Comparison of ENCODE assay signal across 1 cellular context in the genomic region with DNA sequence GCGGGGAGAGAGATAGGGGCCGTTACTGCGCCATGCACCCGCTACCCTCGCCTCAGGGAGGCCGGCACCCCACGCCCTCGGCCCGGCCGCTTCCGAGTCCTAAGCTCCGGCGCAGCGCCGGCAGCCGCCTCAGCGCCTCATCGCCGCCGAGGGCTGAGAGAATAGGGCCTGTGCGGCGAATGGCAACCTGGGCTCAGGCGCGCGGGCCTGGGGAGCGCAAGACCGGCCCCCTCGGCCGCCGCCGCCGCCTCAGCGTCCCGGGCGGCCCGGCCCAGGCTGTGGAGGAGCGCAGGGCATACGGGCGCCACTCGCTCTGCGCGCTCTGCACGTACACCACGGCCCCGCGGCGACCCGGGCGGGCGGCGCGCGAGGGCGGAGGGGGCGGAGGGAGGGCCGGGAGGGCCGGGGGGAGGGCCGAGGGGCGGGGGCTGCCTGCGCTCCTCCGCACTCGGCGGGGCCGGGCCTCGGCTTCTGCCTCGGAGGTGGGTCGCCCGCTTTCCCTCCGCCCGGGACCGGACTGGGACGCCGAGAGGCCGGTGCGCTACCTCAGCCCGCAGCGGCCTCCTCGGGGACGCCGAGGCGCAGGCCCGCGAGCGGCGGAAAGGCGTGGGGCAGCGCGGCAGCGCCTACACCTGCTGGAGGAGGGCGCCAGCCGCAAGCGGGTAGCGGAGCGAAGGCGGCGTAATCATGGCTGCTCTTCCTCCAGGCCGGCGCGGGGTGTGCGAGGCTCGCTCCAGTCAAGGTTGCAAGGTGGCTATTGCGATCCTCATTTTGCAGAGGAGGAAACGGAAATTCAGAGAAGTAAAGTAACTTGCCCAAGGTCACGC.
TF ChIP-seq lines count a peak whose summit lies in the region.

A gene (minus strand): TSS at position 317 of the 827 bp plus-strand sequence. CDS start 399 bp downstream, outside the sequence.

TF ChIP-seq in HEK293, 187 proteins besides CTCF, POLR2A, EP300 and RAD21 (continued from another document and continues in another):
- TF ChIP-seq, protein P1, sequence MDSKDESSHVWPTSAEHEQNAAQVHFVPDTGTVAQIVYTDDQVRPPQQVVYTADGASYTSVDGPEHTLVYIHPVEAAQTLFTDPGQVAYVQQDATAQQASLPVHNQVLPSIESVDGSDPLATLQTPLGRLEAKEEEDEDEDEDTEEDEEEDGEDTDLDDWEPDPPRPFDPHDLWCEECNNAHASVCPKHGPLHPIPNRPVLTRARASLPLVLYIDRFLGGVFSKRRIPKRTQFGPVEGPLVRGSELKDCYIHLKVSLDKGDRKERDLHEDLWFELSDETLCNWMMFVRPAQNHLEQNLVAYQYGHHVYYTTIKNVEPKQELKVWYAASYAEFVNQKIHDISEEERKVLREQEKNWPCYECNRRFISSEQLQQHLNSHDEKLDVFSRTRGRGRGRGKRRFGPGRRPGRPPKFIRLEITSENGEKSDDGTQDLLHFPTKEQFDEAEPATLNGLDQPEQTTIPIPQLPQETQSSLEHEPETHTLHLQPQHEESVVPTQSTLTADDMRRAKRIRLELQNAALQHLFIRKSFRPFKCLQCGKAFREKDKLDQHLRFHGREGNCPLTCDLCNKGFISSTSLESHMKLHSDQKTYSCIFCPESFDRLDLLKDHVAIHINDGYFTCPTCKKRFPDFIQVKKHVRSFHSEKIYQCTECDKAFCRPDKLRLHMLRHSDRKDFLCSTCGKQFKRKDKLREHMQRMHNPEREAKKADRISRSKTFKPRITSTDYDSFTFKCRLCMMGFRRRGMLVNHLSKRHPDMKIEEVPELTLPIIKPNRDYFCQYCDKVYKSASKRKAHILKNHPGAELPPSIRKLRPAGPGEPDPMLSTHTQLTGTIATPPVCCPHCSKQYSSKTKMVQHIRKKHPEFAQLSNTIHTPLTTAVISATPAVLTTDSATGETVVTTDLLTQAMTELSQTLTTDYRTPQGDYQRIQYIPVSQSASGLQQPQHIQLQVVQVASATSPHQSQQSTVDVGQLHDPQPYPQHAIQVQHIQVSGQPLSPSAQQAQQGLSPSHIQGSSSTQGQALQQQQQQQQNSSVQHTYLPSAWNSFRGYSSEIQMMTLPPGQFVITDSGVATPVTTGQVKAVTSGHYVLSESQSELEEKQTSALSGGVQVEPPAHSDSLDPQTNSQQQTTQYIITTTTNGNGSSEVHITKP (tag by site-specific recombination; IDR thresholded peaks at IDR 0.05) = peak; percentile 74
- TF ChIP-seq ZNF768 (tag by site-specific recombination; IDR thresholded peaks at IDR 0.05) (peak; percentile 68; the same call in 1 of the 2 replicates), ZNF24 (tag by site-specific recombination; IDR thresholded peaks at IDR 0.05) (peak; percentile 92), ZNF10 (tag by site-specific recombination; IDR thresholded peaks at IDR 0.05) (peak; percentile 78), ZSCAN16 (tag by site-specific recombination; IDR thresholded peaks at IDR 0.05) (peak; percentile 90; the same call in 1 of the 2 replicates), ZNF16 (tag by site-specific recombination; IDR thresholded peaks at IDR 0.05; ENCODE audit: low read depth) (peak; percentile 37; the same call in 1 of the 2 replicates), SCRT1 (tag by site-specific recombination; IDR thresholded peaks at IDR 0.05; ENCODE audit: borderline replicate concordance) (no peak), ZBTB48 (tag by site-specific recombination; IDR thresholded peaks at IDR 0.05) (peak; percentile 60; the same call in 1 of the 2 replicates), SP3 (tag by site-specific recombination; IDR thresholded peaks at IDR 0.05) (peak; percentile 71), ZNF341 (tag by site-specific recombination; IDR thresholded peaks at IDR 0.05; ENCODE audit: low read depth) (peak; percentile 85), FEZF1 (tag by site-specific recombination; IDR thresholded peaks at IDR 0.05) (peak; percentile 66), ZNF514 (tag by site-specific recombination; IDR thresholded peaks at IDR 0.05) (no peak), ZNF132 (tag by site-specific recombination; IDR thresholded peaks at IDR 0.05; ENCODE audit: borderline replicate concordance) (no peak), ZNF394 (tag by site-specific recombination; IDR thresholded peaks at IDR 0.05; ENCODE audit: borderline replicate concordance) (peak; percentile 81; the same call in 1 of the 2 replicates), ZFP69B (tag by site-specific recombination; IDR thresholded peaks at IDR 0.05) (peak; percentile 76), ZBTB1 (tag by site-specific recombination; IDR thresholded peaks at IDR 0.05) (peak; percentile 34; the same call in 1 of the 2 replicates), IKZF3 (tag by site-specific recombination; IDR thresholded peaks at IDR 0.05) (peak; percentile 72; the same call in 1 of the 2 replicates), ZNF629 (tag by site-specific recombination; IDR thresholded peaks at IDR 0.05) (peak; percentile 87), ZBTB8A (tag by site-specific recombination; IDR thresholded peaks at IDR 0.05) (peak; percentile 98), ZNF600 (tag by site-specific recombination; IDR thresholded peaks at IDR 0.05) (peak; percentile 98), ZNF596 (tag by site-specific recombination; IDR thresholded peaks at IDR 0.05) (peak; percentile 69), MYNN (tag by site-specific recombination; IDR thresholded peaks at IDR 0.05; ENCODE audit: borderline replicate concordance) (0 out of 2 replicates have a peak, but pooled peaks have one; percentile 38), MZF1 (tag by site-specific recombination; IDR thresholded peaks at IDR 0.05; ENCODE audit: borderline replicate concordance) (peak; percentile 53; the same call in 1 of the 2 replicates), ZNF366 (tag by site-specific recombination; conservative IDR thresholded peaks at IDR 0.05) (peak; percentile 73), ZNF792 (tag by site-specific recombination; IDR thresholded peaks at IDR 0.05) (peak; percentile 64; the same call in 1 of the 2 replicates), ZNF561 (tag by site-specific recombination; IDR thresholded peaks at IDR 0.05; ENCODE audit: borderline replicate concordance) (peak; percentile 96), ZNF324 (tag by site-specific recombination; IDR thresholded peaks at IDR 0.05) (peak; percentile 80), HOXD13 (CRISPR knock-in tag; IDR thresholded peaks at IDR 0.05; ENCODE audit: borderline replicate concordance) (no peak), KLF10 (tag by site-specific recombination; IDR thresholded peaks at IDR 0.05) (peak; percentile 45; the same call in 1 of the 2 replicates), ZNF560 (tag by site-specific recombination; IDR thresholded peaks at IDR 0.05; ENCODE audit: borderline replicate concordance) (no peak), SCRT2 (tag by site-specific recombination; IDR thresholded peaks at IDR 0.05) (peak; percentile 85), ZNF76 (tag by site-specific recombination; IDR thresholded peaks at IDR 0.05; ENCODE audit: borderline replicate concordance, low read depth) (peak; percentile 81; the same call in 1 of the 2 replicates), ZNF610 (tag by site-specific recombination; IDR thresholded peaks at IDR 0.05; ENCODE audit: borderline replicate concordance) (peak; percentile 83), KLF16 (tag by site-specific recombination; IDR thresholded peaks at IDR 0.05) (peak; percentile 91), YY1 (tag by site-specific recombination; IDR thresholded peaks at IDR 0.05) (peak; percentile 97), ZEB2 (tag by site-specific recombination; IDR thresholded peaks at IDR 0.05) (peak; percentile 96)
- TF ChIP-seq, protein P2, sequence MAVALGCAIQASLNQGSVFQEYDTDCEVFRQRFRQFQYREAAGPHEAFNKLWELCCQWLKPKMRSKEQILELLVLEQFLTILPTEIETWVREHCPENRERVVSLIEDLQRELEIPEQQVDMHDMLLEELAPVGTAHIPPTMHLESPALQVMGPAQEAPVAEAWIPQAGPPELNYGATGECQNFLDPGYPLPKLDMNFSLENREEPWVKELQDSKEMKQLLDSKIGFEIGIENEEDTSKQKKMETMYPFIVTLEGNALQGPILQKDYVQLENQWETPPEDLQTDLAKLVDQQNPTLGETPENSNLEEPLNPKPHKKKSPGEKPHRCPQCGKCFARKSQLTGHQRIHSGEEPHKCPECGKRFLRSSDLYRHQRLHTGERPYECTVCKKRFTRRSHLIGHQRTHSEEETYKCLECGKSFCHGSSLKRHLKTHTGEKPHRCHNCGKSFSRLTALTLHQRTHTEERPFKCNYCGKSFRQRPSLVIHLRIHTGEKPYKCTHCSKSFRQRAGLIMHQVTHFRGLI (tag by site-specific recombination; IDR thresholded peaks at IDR 0.05) = peak; percentile 50; the same call in 1 of the 2 replicates
- TF ChIP-seq, protein P3, sequence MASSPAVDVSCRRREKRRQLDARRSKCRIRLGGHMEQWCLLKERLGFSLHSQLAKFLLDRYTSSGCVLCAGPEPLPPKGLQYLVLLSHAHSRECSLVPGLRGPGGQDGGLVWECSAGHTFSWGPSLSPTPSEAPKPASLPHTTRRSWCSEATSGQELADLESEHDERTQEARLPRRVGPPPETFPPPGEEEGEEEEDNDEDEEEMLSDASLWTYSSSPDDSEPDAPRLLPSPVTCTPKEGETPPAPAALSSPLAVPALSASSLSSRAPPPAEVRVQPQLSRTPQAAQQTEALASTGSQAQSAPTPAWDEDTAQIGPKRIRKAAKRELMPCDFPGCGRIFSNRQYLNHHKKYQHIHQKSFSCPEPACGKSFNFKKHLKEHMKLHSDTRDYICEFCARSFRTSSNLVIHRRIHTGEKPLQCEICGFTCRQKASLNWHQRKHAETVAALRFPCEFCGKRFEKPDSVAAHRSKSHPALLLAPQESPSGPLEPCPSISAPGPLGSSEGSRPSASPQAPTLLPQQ (tag by site-specific recombination; IDR thresholded peaks at IDR 0.05) = peak; percentile 86
- TF ChIP-seq, protein P4, sequence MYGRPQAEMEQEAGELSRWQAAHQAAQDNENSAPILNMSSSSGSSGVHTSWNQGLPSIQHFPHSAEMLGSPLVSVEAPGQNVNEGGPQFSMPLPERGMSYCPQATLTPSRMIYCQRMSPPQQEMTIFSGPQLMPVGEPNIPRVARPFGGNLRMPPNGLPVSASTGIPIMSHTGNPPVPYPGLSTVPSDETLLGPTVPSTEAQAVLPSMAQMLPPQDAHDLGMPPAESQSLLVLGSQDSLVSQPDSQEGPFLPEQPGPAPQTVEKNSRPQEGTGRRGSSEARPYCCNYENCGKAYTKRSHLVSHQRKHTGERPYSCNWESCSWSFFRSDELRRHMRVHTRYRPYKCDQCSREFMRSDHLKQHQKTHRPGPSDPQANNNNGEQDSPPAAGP (tag by site-specific recombination; IDR thresholded peaks at IDR 0.05) = peak; percentile 84
- TF ChIP-seq, protein P5, sequence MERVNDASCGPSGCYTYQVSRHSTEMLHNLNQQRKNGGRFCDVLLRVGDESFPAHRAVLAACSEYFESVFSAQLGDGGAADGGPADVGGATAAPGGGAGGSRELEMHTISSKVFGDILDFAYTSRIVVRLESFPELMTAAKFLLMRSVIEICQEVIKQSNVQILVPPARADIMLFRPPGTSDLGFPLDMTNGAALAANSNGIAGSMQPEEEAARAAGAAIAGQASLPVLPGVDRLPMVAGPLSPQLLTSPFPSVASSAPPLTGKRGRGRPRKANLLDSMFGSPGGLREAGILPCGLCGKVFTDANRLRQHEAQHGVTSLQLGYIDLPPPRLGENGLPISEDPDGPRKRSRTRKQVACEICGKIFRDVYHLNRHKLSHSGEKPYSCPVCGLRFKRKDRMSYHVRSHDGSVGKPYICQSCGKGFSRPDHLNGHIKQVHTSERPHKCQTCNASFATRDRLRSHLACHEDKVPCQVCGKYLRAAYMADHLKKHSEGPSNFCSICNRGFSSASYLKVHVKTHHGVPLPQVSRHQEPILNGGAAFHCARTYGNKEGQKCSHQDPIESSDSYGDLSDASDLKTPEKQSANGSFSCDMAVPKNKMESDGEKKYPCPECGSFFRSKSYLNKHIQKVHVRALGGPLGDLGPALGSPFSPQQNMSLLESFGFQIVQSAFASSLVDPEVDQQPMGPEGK (tag by site-specific recombination; IDR thresholded peaks at IDR 0.05) = peak; percentile 69
- TF ChIP-seq, protein P6, sequence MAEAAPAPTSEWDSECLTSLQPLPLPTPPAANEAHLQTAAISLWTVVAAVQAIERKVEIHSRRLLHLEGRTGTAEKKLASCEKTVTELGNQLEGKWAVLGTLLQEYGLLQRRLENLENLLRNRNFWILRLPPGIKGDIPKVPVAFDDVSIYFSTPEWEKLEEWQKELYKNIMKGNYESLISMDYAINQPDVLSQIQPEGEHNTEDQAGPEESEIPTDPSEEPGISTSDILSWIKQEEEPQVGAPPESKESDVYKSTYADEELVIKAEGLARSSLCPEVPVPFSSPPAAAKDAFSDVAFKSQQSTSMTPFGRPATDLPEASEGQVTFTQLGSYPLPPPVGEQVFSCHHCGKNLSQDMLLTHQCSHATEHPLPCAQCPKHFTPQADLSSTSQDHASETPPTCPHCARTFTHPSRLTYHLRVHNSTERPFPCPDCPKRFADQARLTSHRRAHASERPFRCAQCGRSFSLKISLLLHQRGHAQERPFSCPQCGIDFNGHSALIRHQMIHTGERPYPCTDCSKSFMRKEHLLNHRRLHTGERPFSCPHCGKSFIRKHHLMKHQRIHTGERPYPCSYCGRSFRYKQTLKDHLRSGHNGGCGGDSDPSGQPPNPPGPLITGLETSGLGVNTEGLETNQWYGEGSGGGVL (tag by site-specific recombination; IDR thresholded peaks at IDR 0.05) = peak; percentile 70
- TF ChIP-seq, protein P7, sequence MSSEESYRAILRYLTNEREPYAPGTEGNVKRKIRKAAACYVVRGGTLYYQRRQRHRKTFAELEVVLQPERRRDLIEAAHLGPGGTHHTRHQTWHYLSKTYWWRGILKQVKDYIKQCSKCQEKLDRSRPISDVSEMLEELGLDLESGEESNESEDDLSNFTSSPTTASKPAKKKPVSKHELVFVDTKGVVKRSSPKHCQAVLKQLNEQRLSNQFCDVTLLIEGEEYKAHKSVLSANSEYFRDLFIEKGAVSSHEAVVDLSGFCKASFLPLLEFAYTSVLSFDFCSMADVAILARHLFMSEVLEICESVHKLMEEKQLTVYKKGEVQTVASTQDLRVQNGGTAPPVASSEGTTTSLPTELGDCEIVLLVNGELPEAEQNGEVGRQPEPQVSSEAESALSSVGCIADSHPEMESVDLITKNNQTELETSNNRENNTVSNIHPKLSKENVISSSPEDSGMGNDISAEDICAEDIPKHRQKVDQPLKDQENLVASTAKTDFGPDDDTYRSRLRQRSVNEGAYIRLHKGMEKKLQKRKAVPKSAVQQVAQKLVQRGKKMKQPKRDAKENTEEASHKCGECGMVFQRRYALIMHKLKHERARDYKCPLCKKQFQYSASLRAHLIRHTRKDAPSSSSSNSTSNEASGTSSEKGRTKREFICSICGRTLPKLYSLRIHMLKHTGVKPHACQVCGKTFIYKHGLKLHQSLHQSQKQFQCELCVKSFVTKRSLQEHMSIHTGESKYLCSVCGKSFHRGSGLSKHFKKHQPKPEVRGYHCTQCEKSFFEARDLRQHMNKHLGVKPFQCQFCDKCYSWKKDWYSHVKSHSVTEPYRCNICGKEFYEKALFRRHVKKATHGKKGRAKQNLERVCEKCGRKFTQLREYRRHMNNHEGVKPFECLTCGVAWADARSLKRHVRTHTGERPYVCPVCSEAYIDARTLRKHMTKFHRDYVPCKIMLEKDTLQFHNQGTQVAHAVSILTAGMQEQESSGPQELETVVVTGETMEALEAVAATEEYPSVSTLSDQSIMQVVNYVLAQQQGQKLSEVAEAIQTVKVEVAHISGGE (tag by site-specific recombination; conservative IDR thresholded peaks at IDR 0.05; ENCODE audit: low read depth) = peak; percentile 86
- TF ChIP-seq, protein P8, sequence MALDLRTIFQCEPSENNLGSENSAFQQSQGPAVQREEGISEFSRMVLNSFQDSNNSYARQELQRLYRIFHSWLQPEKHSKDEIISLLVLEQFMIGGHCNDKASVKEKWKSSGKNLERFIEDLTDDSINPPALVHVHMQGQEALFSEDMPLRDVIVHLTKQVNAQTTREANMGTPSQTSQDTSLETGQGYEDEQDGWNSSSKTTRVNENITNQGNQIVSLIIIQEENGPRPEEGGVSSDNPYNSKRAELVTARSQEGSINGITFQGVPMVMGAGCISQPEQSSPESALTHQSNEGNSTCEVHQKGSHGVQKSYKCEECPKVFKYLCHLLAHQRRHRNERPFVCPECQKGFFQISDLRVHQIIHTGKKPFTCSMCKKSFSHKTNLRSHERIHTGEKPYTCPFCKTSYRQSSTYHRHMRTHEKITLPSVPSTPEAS (tag by site-specific recombination; IDR thresholded peaks at IDR 0.05) = no peak
